16 cellular contexts compared by ENCODE assay signal in genomic region chr2:20615466-20616241, GRCh38. TPM values are rescaled to one million over a fixed set of nuclear protein-coding genes. Genes with fewer than 3 reads are reported as not detected.
DNase-seq lines count a peak whose midpoint lies in the region; ATAC-seq and TF ChIP-seq lines count a peak whose summit lies in the region.
"Had no signal": no experiment of that assay in that cellular context is flagged by ENCODE, and none has a peak within 500 bp of the region (broad histone marks: within the 10 kb centered on the region; RNA-seq: fewer than 3 reads in every experiment).

No MANE protein-coding gene starts in this region.

- H3K9me3 ChIP-seq in right cardiac atrium (ENCODE audit: control insufficient read depth, low read length) (no peaks in the 10 kb centered on the region), vagina (no peaks in the 10 kb centered on the region)
- H3K9me3 ChIP-seq: A549 had no signal

- no peak for ATAC-seq in right cardiac atrium
- no peak for ATAC-seq in esophagus mucosa
- ATAC-seq: A549 had no signal

- no peak for TF ChIP-seq POLR2A in vagina (IDR thresholded peaks at IDR 0.05)

- H3K4me1 ChIP-seq in right cardiac atrium (ENCODE audit: control insufficient read depth, insufficient read depth, low read length) (peaks cover 72% of the 10 kb centered on the region), vagina (peaks cover 96% of the 10 kb centered on the region)

- TF ChIP-seq CTCF in vagina (IDR thresholded peaks at IDR 0.05): no peak

- intact Hi-C loops in right cardiac atrium (cut with DNase I): loop anchor here in 2 of 4 donors (5.0 kb wide), 1 partner anchor 168 kb away; the partner anchor contains the start of gene RHOB (in 2 of the 2)
- intact Hi-C loops in posterior cingulate gyrus (cut with DNase I): no loop called here
- intact Hi-C loops in vagina (cut with DNase I): loop anchor here (5.0 kb wide), 1 partner anchor 168 kb away; the partner anchor contains the start of gene RHOB

- DNase-seq in activated naive CD4-positive, alpha-beta T cell treated with anti-CD3 and anti-CD28 coated beads, Interleukin-2, amount 50 U/mL, for 16 hours: peak; percentile 4
- no peak for DNase-seq in activated naive CD4-positive, alpha-beta T cell treated with Interleukin-2 at 50 U/mL for 16 hours
- peak in 2 of 3 donors; percentile 70 to 87 for DNase-seq in right cardiac atrium
- peak in 8 of 10 donors; percentile 8 to 74 (median 16) for DNase-seq in posterior cingulate gyrus
- DNase-seq in vagina (ENCODE audit: extremely low spot score in 2 of 2): no peak
- DNase-seq in NCI-H345 (lab: John Stamatoyannopoulos, UW): no peak
- DNase-seq in DMS 273 treated with DMSO at 0.1 percent for 48 hours (lab: John Stamatoyannopoulos, UW): no peak
- DNase-seq: activated CD4-positive, alpha-beta memory T cell treated with anti-CD3 and anti-CD28 coated beads for 36 hours; activated naive CD8-positive, alpha-beta T cell treated with anti-CD3 and anti-CD28 coated beads, Interleukin-2, amount 10 ng/mL, durations not matched to agents 7 days and 5 days; DND-41; effector CD8-positive, alpha-beta T cell; naive B cell; NCI-H1930; stimulated activated naive CD4-positive, alpha-beta T cell had no signal

- no peak overlapping the region for H3K4me3 ChIP-seq in right cardiac atrium (ENCODE audit: low read length)
- H3K4me3 ChIP-seq in vagina: no peak overlapping the region
- H3K4me3 ChIP-seq: A549 had no signal

- WGBS in right cardiac atrium: 46% methylated on average over 9 of the region's 9 CpGs

- peaks cover 0 to 6% of the 10 kb centered on the region in 2 donors for H3K36me3 ChIP-seq in vagina

- H3K27me3 ChIP-seq in right cardiac atrium (ENCODE audit: control insufficient read depth, insufficient read depth) (no peaks in the 10 kb centered on the region), vagina (no peaks in the 10 kb centered on the region)

- peak overlapping the region; percentile 94 for H3K27ac ChIP-seq in right cardiac atrium (ENCODE audit: low read length)
- peak overlapping the region; percentile 97 for H3K27ac ChIP-seq in vagina

RNA-seq across cellular contexts. Expression of gene HS1BP3, which starts 35.2 kb away (rescaled TPM):
- total RNA-seq in right cardiac atrium (10 to 100 TPM; 21.8 to 26.4 (median 25.3) TPM), vagina (23.1 TPM), esophagus mucosa (12.4 TPM)
- polyA plus RNA-seq in right cardiac atrium: 29.8 TPM

RNA-seq across cellular contexts. Expression of gene GDF7, which starts 51.3 kb away (rescaled TPM):
- under 1 TPM; 0.26 to 0.79 (median 0.60) TPM for total RNA-seq in right cardiac atrium
- 0.25 TPM for polyA plus RNA-seq in right cardiac atrium
- 9.3 TPM for total RNA-seq in vagina
- total RNA-seq in esophagus mucosa: 0.32 TPM
- total RNA-seq: activated naive CD8-positive, alpha-beta T cell treated with anti-CD3 and anti-CD28 coated beads, Interleukin-2, amount 10 ng/mL, durations not matched to agents 7 days and 5 days had no signal

Comparison
In these comparisons a context has a peak if more than half of its experiments do, and no peak if none do; other contexts are left out.
1. DNase-seq: peak in activated naive CD4-positive, alpha-beta T cell treated with anti-CD3 and anti-CD28 coated beads, Interleukin-2, amount 50 U/mL, for 16 hours (single experiment), right cardiac atrium (2 of 3) and posterior cingulate gyrus (8 of 10); none in activated naive CD4-positive, alpha-beta T cell treated with Interleukin-2 at 50 U/mL for 16 hours (single experiment), vagina (0 of 2), NCI-H345 (single experiment) and DMS 273 treated with DMSO at 0.1 percent for 48 hours (single experiment).